11 cellular contexts compared by ENCODE assay signal in the genomic region with DNA sequence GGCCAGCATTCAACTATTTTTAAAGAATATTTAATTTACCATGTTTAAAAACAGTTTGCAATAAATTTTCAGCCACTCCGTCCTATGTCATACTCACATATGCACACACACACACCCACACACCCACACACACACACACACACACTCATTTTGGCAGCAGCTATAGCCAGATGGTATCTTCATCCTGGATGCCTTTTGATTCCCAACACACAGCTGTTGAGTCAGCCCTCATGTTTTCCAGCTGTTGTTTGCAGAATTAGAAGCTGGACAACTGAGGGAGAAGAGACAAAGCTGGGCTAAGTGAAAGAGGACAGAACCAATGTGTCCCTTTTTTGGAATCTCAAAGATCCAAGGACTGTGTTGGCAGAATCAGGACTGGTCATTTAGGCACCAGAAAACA.
DNase-seq lines count a peak whose midpoint lies in the region; ATAC-seq and TF ChIP-seq lines count a peak whose summit lies in the region.
"Had no signal": no experiment of that assay in that cellular context is flagged by ENCODE, and none has a peak within 500 bp of the region (broad histone marks: within the 10 kb centered on the region; RNA-seq: fewer than 3 reads in every experiment).

No MANE protein-coding gene starts in this region.

- peak; percentile 65 for ATAC-seq in upper lobe of right lung
- ATAC-seq in GM23338, result no peak
- ATAC-seq: stimulated activated naive CD8-positive, alpha-beta T cell treated with anti-CD3 and anti-CD28 coated beads, Interleukin-15, Interleukin-2, amounts not matched to agents 100 U/mL and 50 U/mL, for 24 hours had no signal

- H3K4me1 Mint-ChIP-seq in GM23338, result peaks cover 3% of the 10 kb centered on the region

- intact Hi-C loops in upper lobe of right lung (cut with DNase I), result no loop called here

- peaks cover 4% of the 10 kb centered on the region; the same call in 1 of the 2 replicates for H3K9me2 ChIP-seq in GM23338 (ENCODE audit: insufficient read depth)

- no peak overlapping the region for H3K4ac ChIP-seq in mesenchymal stem cell (ENCODE audit: low read depth in 1 of 2, low read length in 2 of 2)

- H3K36me3 ChIP-seq in esophagus (ENCODE audit: control insufficient read depth in 2 of 2, insufficient read depth in 2 of 2, low read length in 1 of 2) (no peaks in the 10 kb centered on the region), mesenchymal stem cell (ENCODE audit: control insufficient read depth in 1 of 2, insufficient read depth in 2 of 2, low read depth in 1 of 2, low read length in 2 of 2) (no peaks in the 10 kb centered on the region), upper lobe of right lung (no peaks in the 10 kb centered on the region), GM23338 (ENCODE audit: insufficient read depth) (no peaks in the 10 kb centered on the region)

- TF ChIP-seq CTCF in upper lobe of right lung (IDR thresholded peaks at IDR 0.05) (no peak), GM23338 (conservative IDR thresholded peaks at IDR 0.05; ENCODE audit: low read depth in 2 of 2) (no peak)

- no peak overlapping the region for H3K14ac ChIP-seq in mesenchymal stem cell (ENCODE audit: low read length in 2 of 2)

- no peaks in the 10 kb centered on the region for H3K9me3 ChIP-seq in esophagus (ENCODE audit: control insufficient read depth in 2 of 2, insufficient read depth in 1 of 2, low read depth in 1 of 2, low read length in 1 of 2)
- H3K9me3 ChIP-seq in mesenchymal stem cell (ENCODE audit: control insufficient read depth, low read length), result no peaks in the 10 kb centered on the region
- no peaks in the 10 kb centered on the region for H3K9me3 ChIP-seq in upper lobe of right lung

- H3K79me2 ChIP-seq in GM23338 (replicated peaks; ENCODE audit: insufficient read depth), result no peaks in the 10 kb centered on the region

- no peak overlapping the region for H2AK5ac ChIP-seq in mesenchymal stem cell (ENCODE audit: low read length, severe bottlenecking)

- H2BK120ac ChIP-seq in mesenchymal stem cell (ENCODE audit: low read depth, low read length), result no peak overlapping the region

- H3K27ac ChIP-seq in esophagus (ENCODE audit: low read depth in 2 of 2, low read length in 1 of 2), result peak overlapping the region; percentile 51 to 79
- H3K27ac ChIP-seq in mesenchymal stem cell (ENCODE audit: low read length, poor library complexity, severe bottlenecking), result no peak overlapping the region
- peak overlapping the region; percentile 55 for H3K27ac ChIP-seq in upper lobe of right lung
- no peak overlapping the region for H3K27ac ChIP-seq in GM23338 (ENCODE audit: low read depth)

- no peak overlapping the region for H3K9ac ChIP-seq in mesenchymal stem cell (ENCODE audit: low read length)

- H3K36me3 Mint-ChIP-seq in GM23338 (ENCODE audit: low read depth), result no peaks in the 10 kb centered on the region

- H2BK12ac ChIP-seq in mesenchymal stem cell (ENCODE audit: low read length in 2 of 2), result no peak overlapping the region

- no peaks in the 10 kb centered on the region; the same call in 2 of the 3 replicates for H3K9me3 Mint-ChIP-seq in GM23338

- no peak overlapping the region for H3K18ac ChIP-seq in mesenchymal stem cell (ENCODE audit: low read depth in 1 of 2, low read length in 2 of 2)

- WGBS in esophagus, 2 donors, result 63 to 72% methylated on average over 1 of the region's 1 CpG
- 37% methylated on average over 1 of the region's 1 CpG for WGBS in mesenchymal stem cell

- H3K27ac Mint-ChIP-seq in GM23338, result no peak overlapping the region

- H2AFZ ChIP-seq in mesenchymal stem cell (ENCODE audit: low read depth, low read length) (no peak overlapping the region), GM23338 (no peak overlapping the region)

- H3K27me3 ChIP-seq in esophagus (ENCODE audit: control insufficient read depth in 1 of 2, insufficient read depth in 2 of 2, low read length in 2 of 2) (no peaks in the 10 kb centered on the region), mesenchymal stem cell (ENCODE audit: control insufficient read depth in 1 of 2, insufficient read depth in 1 of 2, low read length in 2 of 2) (peaks cover 5 to 7% of the 10 kb centered on the region in 2 experiments), upper lobe of right lung (no peaks in the 10 kb centered on the region), GM23338 (ENCODE audit: insufficient read depth) (no peaks in the 10 kb centered on the region)

- no peak overlapping the region for H3K4me3 Mint-ChIP-seq in GM23338

- peaks cover 0 to 8% of the 10 kb centered on the region in 2 donors for H3K4me1 ChIP-seq in esophagus (ENCODE audit: control insufficient read depth in 2 of 2, insufficient read depth in 2 of 2, low read length in 1 of 2)
- H3K4me1 ChIP-seq in mesenchymal stem cell (ENCODE audit: control insufficient read depth, insufficient read depth, low read depth, low read length), result no peaks in the 10 kb centered on the region
- H3K4me1 ChIP-seq in upper lobe of right lung, result peaks cover under 1% of the 10 kb centered on the region
- no peaks in the 10 kb centered on the region for H3K4me1 ChIP-seq in GM23338 (ENCODE audit: insufficient read depth)

- peak; percentile 76 to 96 for DNase-seq in NCI-H524 (lab: John Stamatoyannopoulos, UW)
- DNase-seq in mesenchymal stem cell, result peak; percentile 70
- no peak for DNase-seq in upper lobe of right lung
- no peak for DNase-seq in stimulated activated CD4-positive, alpha-beta T cell treated with anti-CD3 and anti-CD28 coated beads, Interleukin-2, amount 100 ng/mL, for 48 hours
- DNase-seq in GM23338 (ENCODE audit: low spot score), result no peak
- DNase-seq in GM19238 (ENCODE audit: insufficient read length, low spot score), result no peak
- no peak for DNase-seq in Kasumi-1 (lab: John Stamatoyannopoulos, UW)
- DNase-seq: mesendoderm; stimulated activated naive CD8-positive, alpha-beta T cell treated with anti-CD3 and anti-CD28 coated beads, Interleukin-15, Interleukin-2, amounts not matched to agents 100 U/mL and 50 U/mL, for 24 hours; T-helper 2 cell had no signal

- no peak overlapping the region for H2BK15ac ChIP-seq in mesenchymal stem cell (ENCODE audit: low read depth, poor library complexity, severe bottlenecking)

- no peak overlapping the region for H4K8ac ChIP-seq in mesenchymal stem cell (ENCODE audit: low read length)

- H3F3A ChIP-seq in GM23338 (replicated peaks; ENCODE audit: low read depth), result no peaks in the 10 kb centered on the region

- no peaks in the 10 kb centered on the region for H3K79me1 ChIP-seq in mesenchymal stem cell (replicated peaks; ENCODE audit: low read length, poor library complexity, severe bottlenecking)

- no peak overlapping the region for H2BK5ac ChIP-seq in mesenchymal stem cell (ENCODE audit: low read depth, low read length, poor library complexity, severe bottlenecking)

- H3K4me3 ChIP-seq in esophagus (ENCODE audit: low read depth in 1 of 2, low read length in 2 of 2) (no peak overlapping the region), mesenchymal stem cell (ENCODE audit: insufficient read depth in 1 of 2, low read depth in 1 of 2, low read length in 2 of 2) (peak overlapping the region in 1 of 2 experiments; percentile 64), upper lobe of right lung (no peak overlapping the region), GM23338 (no peak overlapping the region)

- peaks cover 5% of the 10 kb centered on the region for H3K27me3 Mint-ChIP-seq in GM23338 (ENCODE audit: insufficient read depth, low read depth, poor library complexity)

- no peaks in the 10 kb centered on the region; the same call in 1 of the 2 replicates for H4K20me1 ChIP-seq in GM23338 (replicated peaks; ENCODE audit: insufficient read depth)

- no peak overlapping the region for H3K23ac ChIP-seq in mesenchymal stem cell (ENCODE audit: low read length in 2 of 2)

- no peak overlapping the region for H3K4me2 ChIP-seq in mesenchymal stem cell (ENCODE audit: low read length, poor library complexity, severe bottlenecking)
- no peak overlapping the region for H3K4me2 ChIP-seq in GM23338

- H4K91ac ChIP-seq in mesenchymal stem cell (ENCODE audit: low read length), result no peak overlapping the region

TF ChIP-seq in GM23338, 12 proteins besides CTCF, POLR2A, EP300 and RAD21 (continues in another document):
- TF ChIP-seq EZH2phosphoT487 (IDR thresholded peaks at IDR 0.05; ENCODE audit: unreplicated experiment), result no peak
- TF ChIP-seq, protein P1, sequence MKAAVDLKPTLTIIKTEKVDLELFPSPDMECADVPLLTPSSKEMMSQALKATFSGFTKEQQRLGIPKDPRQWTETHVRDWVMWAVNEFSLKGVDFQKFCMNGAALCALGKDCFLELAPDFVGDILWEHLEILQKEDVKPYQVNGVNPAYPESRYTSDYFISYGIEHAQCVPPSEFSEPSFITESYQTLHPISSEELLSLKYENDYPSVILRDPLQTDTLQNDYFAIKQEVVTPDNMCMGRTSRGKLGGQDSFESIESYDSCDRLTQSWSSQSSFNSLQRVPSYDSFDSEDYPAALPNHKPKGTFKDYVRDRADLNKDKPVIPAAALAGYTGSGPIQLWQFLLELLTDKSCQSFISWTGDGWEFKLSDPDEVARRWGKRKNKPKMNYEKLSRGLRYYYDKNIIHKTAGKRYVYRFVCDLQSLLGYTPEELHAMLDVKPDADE (IDR thresholded peaks at IDR 0.05), result no peak
- TF ChIP-seq ZNF331 (CRISPR knock-in tag; IDR thresholded peaks at IDR 0.05; ENCODE audit: low read depth), result no peak
- TF ChIP-seq STAT1 (IDR thresholded peaks at IDR 0.05; ENCODE audit: unreplicated experiment), result no peak
- no peak for TF ChIP-seq JUNB (IDR thresholded peaks at IDR 0.05; ENCODE audit: unreplicated experiment)
- no peak for TF ChIP-seq POLR2AphosphoS5 (IDR thresholded peaks at IDR 0.05; ENCODE audit: low read depth)

Comparison
In these comparisons a context has a peak if more than half of its experiments do, and no peak if none do; other contexts are left out.
1. DNase-seq: peak in NCI-H524 (2 of 2) and mesenchymal stem cell (single experiment); none in upper lobe of right lung (single experiment), stimulated activated CD4-positive, alpha-beta T cell treated with anti-CD3 and anti-CD28 coated beads, Interleukin-2, amount 100 ng/mL, for 48 hours (0 of 2), GM23338 (single experiment), GM19238 (single experiment) and Kasumi-1 (0 of 2).
2. H3K27ac ChIP-seq: peak in esophagus (2 of 2) and upper lobe of right lung (single experiment); none in mesenchymal stem cell (single experiment) and GM23338 (single experiment).